In genomic region chr5:88883059-88883565, GRCh38 we compare ENCODE assay signal across 8 cellular contexts. TPM values are rescaled to one million over a fixed set of nuclear protein-coding genes. Genes with fewer than 3 reads are reported as not detected.
DNase-seq lines count a peak whose midpoint lies in the region; ATAC-seq and TF ChIP-seq lines count a peak whose summit lies in the region.

TSS of gene MEF2C (minus strand) at chr5:88883184. CDS start at chr5:88823788, 59,396 bp downstream.

- no peaks in the 10 kb centered on the region for H3K27me3 ChIP-seq in dorsolateral prefrontal cortex

- peaks cover 6% of the 10 kb centered on the region for H3K36me3 Mint-ChIP-seq in stimulated activated memory B cell treated with anti-CD40 and anti-IgM and Interleukin-4, amounts not matched to agents 10 μg/mL and 1 μg/mL and 100 μg/mL, for 72 hours

- H3K27ac ChIP-seq in dorsolateral prefrontal cortex, result peak within 1 kb of the TSS; percentile 70 to 99 (median 96)

- no peaks in the 10 kb centered on the region for H3K27me3 Mint-ChIP-seq in stimulated activated memory B cell treated with anti-CD40 and anti-IgM and Interleukin-4, amounts not matched to agents 10 μg/mL and 1 μg/mL and 100 μg/mL, for 72 hours

- DNase-seq in DMS 273 (lab: John Stamatoyannopoulos, UW; ENCODE audit: unreplicated experiment) (peak; percentile 92), M059J (ENCODE audit: low read depth) (peak; percentile 87), SKM-1 (lab: John Stamatoyannopoulos, UW; ENCODE audit: unreplicated experiment) (peak; percentile 76), dorsolateral prefrontal cortex (peak in 9 of 10 donors; percentile 43 to 77 (median 68)), left lobe of liver (ENCODE audit: low spot score) (peak; percentile 65)

- no peak for TF ChIP-seq CTCF in dorsolateral prefrontal cortex (IDR thresholded peaks at IDR 0.05 in 54 of 56, conservative IDR thresholded peaks at IDR 0.05 in 2 of 56; ENCODE audit: low read depth in 1 of 56, partially characterized antibody in 56 of 56)

- peak within 1 kb of the TSS; percentile 99 for H3K27ac Mint-ChIP-seq in stimulated activated memory B cell treated with anti-CD40 and anti-IgM and Interleukin-4, amounts not matched to agents 10 μg/mL and 1 μg/mL and 100 μg/mL, for 72 hours

- peaks cover 29% of the 10 kb centered on the region for H3K4me1 Mint-ChIP-seq in stimulated activated memory B cell treated with anti-CD40 and anti-IgM and Interleukin-4, amounts not matched to agents 10 μg/mL and 1 μg/mL and 100 μg/mL, for 72 hours

- peak within 1 kb of the TSS; percentile 50 to 89 (median 78) for H3K4me3 ChIP-seq in dorsolateral prefrontal cortex

- H3K9me3 Mint-ChIP-seq in stimulated activated memory B cell treated with anti-CD40 and anti-IgM and Interleukin-4, amounts not matched to agents 10 μg/mL and 1 μg/mL and 100 μg/mL, for 72 hours, result no peaks in the 10 kb centered on the region

- peak within 1 kb of the TSS; percentile 98 for H3K4me3 Mint-ChIP-seq in stimulated activated memory B cell treated with anti-CD40 and anti-IgM and Interleukin-4, amounts not matched to agents 10 μg/mL and 1 μg/mL and 100 μg/mL, for 72 hours

- ATAC-seq in GM21423 (IDR thresholded peaks at IDR 0.05; ENCODE audit: unreplicated experiment) (peak; percentile 21), left lobe of liver (peak; percentile 81), HG03045 (IDR thresholded peaks at IDR 0.05; ENCODE audit: unreplicated experiment) (no peak)
- peak; percentile 86 for ATAC-seq in stimulated activated memory B cell treated with anti-CD40 and anti-IgM and Interleukin-4, amounts not matched to agents 10 μg/mL and 1 μg/mL and 100 μg/mL, for 72 hours

- intact Hi-C loops in dorsolateral prefrontal cortex (cut with DNase I), result loop anchor here (5.0 to 10.0 kb wide), 2 partner anchors 62 to 151 kb away; no protein-coding TSS in a partner anchor

RNA-seq across cellular contexts. Expression of gene MEF2C, which starts in this region (rescaled TPM):
- 7.6 and 7.7 TPM in 2 replicates for total RNA-seq in M059J (2014; rRNA removed; shearing (Covaris generic))
- total RNA-seq in dorsolateral prefrontal cortex, result 100 to 1,000 TPM; 147 to 673 (median 441) TPM
- total RNA-seq in left lobe of liver, result 5.1 TPM

Comparison
In these comparisons a context has a peak if more than half of its experiments do, and no peak if none do; other contexts are left out.
1. RNA of gene MEF2C (total RNA-seq): 147 to 673 TPM in dorsolateral prefrontal cortex; 7.6 to 7.7 TPM in M059J and 5.1 TPM in left lobe of liver (single experiment); every median in the first group is over 10 times any median in the second.
2. Peak in every context shown above with its lines, with median percentiles within 50 percentile points of each other: DNase-seq.